32 cellular contexts compared by ENCODE assay signal in the genomic region with DNA sequence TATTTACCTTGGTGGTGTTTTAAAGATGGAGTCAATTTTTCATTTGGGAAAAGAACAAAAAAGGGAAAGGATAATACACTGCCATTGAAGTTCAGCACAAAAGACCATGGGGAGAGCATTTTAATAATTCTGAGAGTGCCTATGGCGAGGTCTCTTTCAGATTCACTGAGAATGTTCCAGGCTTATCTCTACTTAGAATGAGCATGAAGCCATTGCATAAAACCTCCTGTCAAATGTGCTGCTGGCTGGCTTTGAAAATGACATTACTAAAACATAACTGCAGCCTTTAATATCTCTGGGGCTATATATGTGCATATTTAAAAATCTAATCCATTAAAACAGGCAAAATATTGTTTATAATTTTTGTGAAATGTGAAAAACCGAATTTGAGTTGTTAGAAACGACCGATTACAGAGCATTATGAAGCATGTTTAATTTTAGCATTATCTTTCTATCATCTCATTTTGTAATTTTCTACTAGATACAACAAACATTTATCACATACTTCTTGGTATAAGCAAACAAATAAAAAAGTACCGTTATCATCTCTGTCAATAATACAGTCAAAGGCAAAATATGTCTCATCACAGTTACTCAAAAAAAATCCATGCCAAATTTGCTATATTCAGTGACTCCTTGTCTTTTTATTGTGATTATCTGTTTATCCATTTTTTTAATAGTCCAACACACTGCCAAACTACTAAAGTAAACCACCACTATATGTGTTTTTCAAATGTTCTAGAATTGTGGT.
"Had no signal": no experiment of that assay in that cellular context is flagged by ENCODE, and none has a peak within 500 bp of the region (broad histone marks: within the 10 kb centered on the region; RNA-seq: fewer than 3 reads in every experiment).

No MANE protein-coding gene starts in this region.

- H3K4me3 ChIP-seq: MG63, Peyer's patch, SJSA1 had no signal

- H3K4me2 ChIP-seq: KMS-11 had no signal

- H3K27me3 ChIP-seq: MG63, Peyer's patch, SJSA1 had no signal

- H3K9me3 ChIP-seq: Peyer's patch, SJSA1 had no signal

- DNase-seq: activated B cell treated with CpG ODN at 0.5 μM for 24 hours; activated CD4-positive, alpha-beta T cell treated with anti-CD3 and anti-CD28 coated beads for 4 hours; activated CD4-positive, CD25-positive, alpha-beta regulatory T cell treated with anti-CD3 and anti-CD28 coated beads, Interleukin-2, amount 50 U/mL, for 72 hours; activated CD8-positive, alpha-beta T cell treated with anti-CD3 and anti-CD28 coated beads for 36 hours; activated effector memory CD4-positive, alpha-beta T cell treated with anti-CD3 and anti-CD28 coated beads, Interleukin-2, amount 50 U/mL, for 16 hours; activated naive CD4-positive, alpha-beta T cell; activated naive CD4-positive, alpha-beta T cell treated with anti-CD3 and anti-CD28 coated beads, Interleukin-2, amount 50 U/mL, for 16 hours; activated naive CD8-positive, alpha-beta T cell treated with anti-CD3 and anti-CD28 coated beads for 36 hours; activated T-cell treated with anti-CD3 and anti-CD28 coated beads, Interleukin-2, amount 50 U/mL, for 1 hour; activated T-cell treated with anti-CD3 and anti-CD28 coated beads, Interleukin-2, amount 50 U/mL, for 72 hours; amniotic stem cell; aorta; MG63; NCI-H1048; NCI-H1105 treated with DMSO at 0.1 percent for 48 hours; NCI-H1436; NCI-H1694; NCI-H1930; NCI-H2081 treated with DMSO at 0.1 percent for 48 hours; NCI-H345; NCI-H524 treated with DMSO at 0.1 percent for 48 hours; Peyer's patch; RPMI8226; SHP77 treated with DMSO at 0.1 percent for 48 hours; SW 1271; T-helper 1 cell; T-helper 2 cell; T-helper 9 cell had no signal

- H3K4me1 ChIP-seq: Peyer's patch, SJSA1 had no signal

- H3K9ac ChIP-seq: KMS-11 had no signal

- H3K36me3 ChIP-seq: MG63 had no signal

- H3K27ac ChIP-seq: KMS-11, Peyer's patch, SJSA1, VCaP had no signal

- ATAC-seq: activated CD8-positive, alpha-beta T cell treated with anti-CD3 and anti-CD28 coated beads for 36 hours; activated T-cell treated with anti-CD3 and anti-CD28 coated beads, Interleukin-2, amount 50 U/mL, for 72 hours; activated T-helper 17 cell treated with anti-CD3 and anti-CD28 coated beads, Interleukin-2, amount 50 U/mL, for 72 hours had no signal
